23 cellular contexts compared by ENCODE assay signal in the genomic region with DNA sequence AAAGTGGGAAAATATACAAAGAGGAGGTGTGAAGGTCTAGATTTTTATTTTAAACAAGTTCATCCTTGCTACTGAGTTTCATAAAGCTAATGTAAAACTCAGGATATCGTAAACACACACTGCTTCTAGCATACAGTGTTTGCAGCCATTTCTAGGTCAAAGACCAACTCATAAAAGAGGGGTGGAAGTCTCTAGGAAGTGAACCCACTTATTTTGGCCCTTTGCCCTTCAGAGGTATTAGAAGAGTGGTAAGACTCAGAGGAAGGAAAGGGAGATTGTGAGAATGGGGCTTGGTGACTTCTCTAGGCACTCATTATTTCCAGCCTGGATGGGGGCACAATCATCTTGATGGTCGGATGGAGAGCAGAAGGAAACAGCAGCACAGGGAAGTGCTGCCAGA.
"Had no signal": no experiment of that assay in that cellular context is flagged by ENCODE, and none has a peak within 500 bp of the region (broad histone marks: within the 10 kb centered on the region; RNA-seq: fewer than 3 reads in every experiment).

No MANE protein-coding gene starts in this region.

- H3K27ac Mint-ChIP-seq: activated CD8-positive, alpha-beta T cell treated with anti-CD3 and anti-CD28 coated beads, Interleukin-2, amount 10 ng/mL, durations not matched to agents 7 days and 5 days; activated naive CD4-positive, alpha-beta T cell treated with anti-CD3 and anti-CD28 coated beads, Interleukin-2, amount 50 U/mL, for 72 hours; T-cell; T-helper 2 cell treated with Interferon-gamma antibody and Interleukin-4, amounts not matched to agents 5 μg/mL and 100 μg/mL, for 36 hours had no signal

- ATAC-seq: activated CD8-positive, alpha-beta T cell treated with anti-CD3 and anti-CD28 coated beads, Interleukin-2, amount 10 ng/mL, durations not matched to agents 7 days and 5 days; activated naive CD4-positive, alpha-beta T cell treated with anti-CD3 and anti-CD28 coated beads, Interleukin-2, amount 50 U/mL, for 72 hours; left lung; T-cell had no signal

- H3K9me3 Mint-ChIP-seq: mesothelial cell of epicardium; T-cell; T-helper 2 cell treated with Interferon-gamma antibody and Interleukin-4, amounts not matched to agents 5 μg/mL and 100 μg/mL, for 36 hours had no signal

- H3K4me3 ChIP-seq: esophagus muscularis mucosa, left lung, pancreas, thoracic aorta, upper lobe of left lung had no signal

- H3K27ac ChIP-seq: left lung, neutrophil, thoracic aorta, upper lobe of left lung, VCaP had no signal

- H3K36me3 Mint-ChIP-seq: mesothelial cell of epicardium, T-cell had no signal

- FAIRE-seq: frontal cortex, pancreas had no signal

- H3K36me3 ChIP-seq: esophagus muscularis mucosa, left lung, neutrophil, pancreas, thoracic aorta, upper lobe of left lung had no signal

- H3K4me1 ChIP-seq: left lung had no signal

- H3K9me3 ChIP-seq: esophagus muscularis mucosa, left lung, neutrophil, pancreas, thoracic aorta had no signal

- H3K27me3 Mint-ChIP-seq: T-cell had no signal

- H3K4me3 Mint-ChIP-seq: activated CD8-positive, alpha-beta T cell treated with anti-CD3 and anti-CD28 coated beads, Interleukin-2, amount 10 ng/mL, durations not matched to agents 7 days and 5 days; mesothelial cell of epicardium; nephron; T-cell; T-helper 2 cell treated with Interferon-gamma antibody and Interleukin-4, amounts not matched to agents 5 μg/mL and 100 μg/mL, for 36 hours had no signal

- H3K27me3 ChIP-seq: esophagus muscularis mucosa, left lung, neutrophil, pancreas, upper lobe of left lung had no signal

- H3K4me1 Mint-ChIP-seq: nephron had no signal

- DNase-seq: activated CD4-positive, alpha-beta T cell treated with anti-CD3 and anti-CD28 coated beads, Interleukin-2, amount 50 U/mL, for 1 hour; activated CD4-positive, CD25-positive, alpha-beta regulatory T cell treated with anti-CD3 and anti-CD28 coated beads, Interleukin-2, amount 50 U/mL, for 72 hours; activated CD8-positive, alpha-beta T cell treated with anti-CD3 and anti-CD28 coated beads, Interleukin-2, amount 10 ng/mL, durations not matched to agents 7 days and 5 days; activated T-cell treated with anti-CD3 and anti-CD28 coated beads, Interleukin-2, amount 50 U/mL, for 1 hour; aorta; central memory CD4-positive, alpha-beta T cell; effector memory CD4-positive, alpha-beta T cell; islet precursor cell; left lung; pancreas; stimulated activated CD4-positive, alpha-beta T cell treated with anti-CD3 and anti-CD28 coated beads, Interleukin-4, amount 100 ng/mL, for 1 hour; stimulated activated naive CD4-positive, alpha-beta T cell treated with Interleukin-2 at 50 U/mL for 16 hours; T-cell; upper lobe of left lung had no signal
